ENCODE assay signal across 34 cellular contexts in the genomic region with DNA sequence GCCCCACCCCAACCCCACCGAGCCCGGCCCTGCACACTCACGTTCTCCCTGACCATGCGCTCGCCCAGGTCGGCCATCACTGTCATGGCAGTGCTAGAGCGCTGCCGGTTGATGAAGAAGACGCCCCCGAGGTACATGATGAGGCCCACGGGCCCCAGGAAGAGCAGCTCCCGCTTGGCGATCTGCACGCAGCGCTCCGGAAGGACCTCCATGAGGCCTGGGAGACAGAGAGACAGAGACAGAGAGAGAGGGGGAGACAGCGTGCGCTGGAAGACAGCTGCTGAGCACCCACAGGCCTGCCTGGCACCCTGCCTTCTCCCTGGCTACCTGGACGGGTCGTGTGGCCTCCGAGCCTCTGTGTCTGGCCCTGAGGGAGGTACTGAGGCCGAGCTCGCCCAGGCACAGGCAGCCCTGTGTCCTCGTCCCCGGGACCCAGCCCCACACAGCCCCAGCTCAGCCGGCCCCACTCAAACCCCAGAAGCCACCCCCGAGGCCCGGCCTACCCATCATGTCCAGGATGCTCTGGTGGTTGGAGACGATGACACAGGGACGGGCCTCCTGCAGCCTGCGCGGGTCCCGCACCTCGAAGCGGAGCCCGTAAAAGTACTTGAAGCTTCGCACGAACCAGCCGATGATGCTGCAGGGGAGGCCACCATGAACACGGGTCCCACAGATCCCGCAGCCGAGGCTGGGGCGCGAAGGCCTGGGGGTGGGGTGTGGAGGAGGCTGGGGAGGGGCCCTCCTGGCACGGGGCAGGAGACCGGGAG. TPM values are rescaled to one million over a fixed set of nuclear protein-coding genes. Genes with fewer than 3 reads are reported as not detected.
"Had no signal": no experiment of that assay in that cellular context is flagged by ENCODE, and none has a peak within 500 bp of the region (broad histone marks: within the 10 kb centered on the region; RNA-seq: fewer than 3 reads in every experiment).

No MANE protein-coding gene starts in this region.

- H3K27me3 ChIP-seq: ascending aorta, breast epithelium, cardiac muscle cell, dorsolateral prefrontal cortex, esophagus muscularis mucosa, foreskin keratinocyte, gastrocnemius medialis, heart left ventricle had no signal

- H3K27me3 Mint-ChIP-seq: activated B cell treated with CpG ODN at 0.5 μM for 24 hours; activated CD8-positive, alpha-beta memory T cell treated with anti-CD3 and anti-CD28 coated beads, Interleukin-2, amount 10 ng/mL, durations not matched to agents 7 days and 5 days; activated naive CD4-positive, alpha-beta T cell treated with anti-CD3 and anti-CD28 coated beads, Interleukin-2, amount 10 ng/mL, durations not matched to agents 7 days and 5 days; activated naive CD8-positive, alpha-beta T cell treated with anti-CD3 and anti-CD28 coated beads, Interleukin-2, amount 10 ng/mL, durations not matched to agents 7 days and 5 days; brain; dendritic cell treated with granulocyte-macrophage colony-stimulating factor and Interleukin-4, amounts not matched to agents 40 ng/mL and 50 ng/mL, for 4 days had no signal

- H3K27ac Mint-ChIP-seq: activated B cell treated with CpG ODN at 0.5 μM for 24 hours; activated CD8-positive, alpha-beta memory T cell treated with anti-CD3 and anti-CD28 coated beads, Interleukin-2, amount 10 ng/mL, durations not matched to agents 7 days and 5 days; activated CD8-positive, alpha-beta T cell treated with anti-CD3 and anti-CD28 coated beads, Interleukin-2, amount 10 ng/mL, durations not matched to agents 7 days and 5 days; activated naive CD4-positive, alpha-beta T cell treated with anti-CD3 and anti-CD28 coated beads, Interleukin-2, amount 10 ng/mL, durations not matched to agents 7 days and 5 days; activated naive CD4-positive, alpha-beta T cell treated with anti-CD3 and anti-CD28 coated beads, Interleukin-2, amount 50 U/mL, for 72 hours; activated naive CD8-positive, alpha-beta T cell treated with anti-CD3 and anti-CD28 coated beads, Interleukin-2, amount 10 ng/mL, durations not matched to agents 7 days and 5 days; activated T-helper 1 cell treated with anti-CD3 and anti-CD28 coated beads, Interleukin-12 subunit alpha, Interleukin-12 subunit beta, Interleukin-2, Interleukin-4 antibody, amounts not matched to agents 30 ng/mL and 10 ng/mL and 1 ng/mL, durations not matched to agents 14 hours and 24 hours and 36 hours; activated T-helper 2 cell treated with anti-CD3 and anti-CD28 coated beads, Interferon-gamma antibody, Interleukin-2, Interleukin-4, amounts not matched to agents 10 μg/mL and 5 μg/mL and 100 μg/mL, durations not matched to agents 14 hours and 24 hours and 36 hours; brain; dendritic cell treated with granulocyte-macrophage colony-stimulating factor and Interleukin-4, amounts not matched to agents 40 ng/mL and 50 ng/mL, for 4 days; endodermal cell had no signal

- H3K27ac ChIP-seq: ascending aorta, breast epithelium, cardiac muscle cell, coronary artery, dorsolateral prefrontal cortex, esophagus muscularis mucosa, foreskin keratinocyte, gastrocnemius medialis, heart left ventricle had no signal

- H3K4me1 Mint-ChIP-seq: activated CD8-positive, alpha-beta memory T cell treated with anti-CD3 and anti-CD28 coated beads, Interleukin-2, amount 10 ng/mL, durations not matched to agents 7 days and 5 days; activated naive CD4-positive, alpha-beta T cell treated with anti-CD3 and anti-CD28 coated beads, Interleukin-2, amount 10 ng/mL, durations not matched to agents 7 days and 5 days; activated naive CD8-positive, alpha-beta T cell treated with anti-CD3 and anti-CD28 coated beads, Interleukin-2, amount 10 ng/mL, durations not matched to agents 7 days and 5 days had no signal

- H3K4me3 Mint-ChIP-seq: activated B cell treated with CpG ODN at 0.5 μM for 24 hours; activated CD8-positive, alpha-beta memory T cell treated with anti-CD3 and anti-CD28 coated beads, Interleukin-2, amount 10 ng/mL, durations not matched to agents 7 days and 5 days; activated CD8-positive, alpha-beta T cell treated with anti-CD3 and anti-CD28 coated beads, Interleukin-2, amount 10 ng/mL, durations not matched to agents 7 days and 5 days; activated naive CD4-positive, alpha-beta T cell treated with anti-CD3 and anti-CD28 coated beads, Interleukin-2, amount 10 ng/mL, durations not matched to agents 7 days and 5 days; activated naive CD8-positive, alpha-beta T cell treated with anti-CD3 and anti-CD28 coated beads, Interleukin-2, amount 10 ng/mL, durations not matched to agents 7 days and 5 days; activated T-helper 1 cell treated with anti-CD3 and anti-CD28 coated beads, Interleukin-12 subunit alpha, Interleukin-12 subunit beta, Interleukin-2, Interleukin-4 antibody, amounts not matched to agents 30 ng/mL and 10 ng/mL and 1 ng/mL, durations not matched to agents 14 hours and 24 hours and 36 hours; brain; dendritic cell treated with granulocyte-macrophage colony-stimulating factor and Interleukin-4, amounts not matched to agents 40 ng/mL and 50 ng/mL, for 4 days; endodermal cell had no signal

- DNase-seq: activated B cell treated with CpG ODN at 0.5 μM for 24 hours; activated CD4-positive, alpha-beta T cell treated with anti-CD3 and anti-CD28 coated beads for 48 hours; activated CD4-positive, alpha-beta T cell treated with anti-CD3 and anti-CD28 coated beads, Interleukin-2, amount 50 U/mL, for 1 hour; activated CD4-positive, alpha-beta T cell treated with anti-CD3 and anti-CD28 coated beads, Interleukin-2, amount 50 U/mL, for 48 hours; activated CD8-positive, alpha-beta memory T cell treated with anti-CD3 and anti-CD28 coated beads, Interleukin-2, amount 10 ng/mL, durations not matched to agents 7 days and 5 days; activated CD8-positive, alpha-beta memory T cell treated with anti-CD3 and anti-CD28 coated beads, Interleukin-2, amount 50 U/mL, for 4 hours; activated CD8-positive, alpha-beta T cell treated with anti-CD3 and anti-CD28 coated beads, Interleukin-2, amount 10 ng/mL, durations not matched to agents 7 days and 5 days; activated effector memory CD4-positive, alpha-beta T cell treated with anti-CD3 and anti-CD28 coated beads, Interleukin-2, amount 50 U/mL, for 16 hours; activated naive CD4-positive, alpha-beta T cell treated with anti-CD3 and anti-CD28 coated beads, Interleukin-2, amount 10 ng/mL, durations not matched to agents 7 days and 5 days; activated naive CD8-positive, alpha-beta T cell treated with anti-CD3 and anti-CD28 coated beads, Interleukin-2, amount 10 ng/mL, durations not matched to agents 7 days and 5 days; activated T-cell treated with anti-CD3 and anti-CD28 coated beads, Interleukin-2, amount 50 U/mL, for 1 hour; activated T-cell treated with anti-CD3 and anti-CD28 coated beads, Interleukin-2, amount 50 U/mL, for 48 hours; central memory CD4-positive, alpha-beta T cell; dorsolateral prefrontal cortex; effector memory CD4-positive, alpha-beta T cell; endodermal cell; erythroblast; foreskin keratinocyte; gastrocnemius medialis; glutamatergic neuron; heart left ventricle; T-helper 2 cell had no signal

- H3K36me3 Mint-ChIP-seq: activated CD8-positive, alpha-beta memory T cell treated with anti-CD3 and anti-CD28 coated beads, Interleukin-2, amount 10 ng/mL, durations not matched to agents 7 days and 5 days; activated naive CD4-positive, alpha-beta T cell treated with anti-CD3 and anti-CD28 coated beads, Interleukin-2, amount 10 ng/mL, durations not matched to agents 7 days and 5 days; activated naive CD4-positive, alpha-beta T cell treated with anti-CD3 and anti-CD28 coated beads, Interleukin-2, amount 50 U/mL, for 72 hours; activated naive CD8-positive, alpha-beta T cell treated with anti-CD3 and anti-CD28 coated beads, Interleukin-2, amount 10 ng/mL, durations not matched to agents 7 days and 5 days; brain had no signal

- H3K9me3 ChIP-seq: ascending aorta, breast epithelium, esophagus muscularis mucosa, gastrocnemius medialis, heart left ventricle had no signal

- H3K4me1 ChIP-seq: ascending aorta, breast epithelium, foreskin keratinocyte had no signal

- ATAC-seq: activated CD4-positive, CD25-positive, alpha-beta regulatory T cell treated with anti-CD3 and anti-CD28 coated beads, Interleukin-2, amount 50 U/mL, for 24 hours; activated CD8-positive, alpha-beta memory T cell treated with anti-CD3 and anti-CD28 coated beads, Interleukin-2, amount 10 ng/mL, durations not matched to agents 7 days and 5 days; activated CD8-positive, alpha-beta T cell treated with anti-CD3 and anti-CD28 coated beads, Interleukin-2, amount 10 ng/mL, durations not matched to agents 7 days and 5 days; activated naive CD4-positive, alpha-beta T cell treated with anti-CD3 and anti-CD28 coated beads, Interleukin-2, amount 50 U/mL, for 72 hours; foreskin keratinocyte; gastrocnemius medialis; heart left ventricle had no signal

- H3K9me3 Mint-ChIP-seq: activated B cell treated with CpG ODN at 0.5 μM for 24 hours; activated naive CD4-positive, alpha-beta T cell treated with anti-CD3 and anti-CD28 coated beads, Interleukin-2, amount 10 ng/mL, durations not matched to agents 7 days and 5 days; activated naive CD4-positive, alpha-beta T cell treated with anti-CD3 and anti-CD28 coated beads, Interleukin-2, amount 50 U/mL, for 72 hours; activated naive CD8-positive, alpha-beta T cell treated with anti-CD3 and anti-CD28 coated beads, Interleukin-2, amount 10 ng/mL, durations not matched to agents 7 days and 5 days; activated T-helper 1 cell treated with anti-CD3 and anti-CD28 coated beads, Interleukin-12 subunit alpha, Interleukin-12 subunit beta, Interleukin-2, Interleukin-4 antibody, amounts not matched to agents 30 ng/mL and 10 ng/mL and 1 ng/mL, durations not matched to agents 14 hours and 24 hours and 36 hours; activated T-helper 2 cell treated with anti-CD3 and anti-CD28 coated beads, Interferon-gamma antibody, Interleukin-2, Interleukin-4, amounts not matched to agents 10 μg/mL and 5 μg/mL and 100 μg/mL, durations not matched to agents 14 hours and 24 hours and 36 hours; brain; dendritic cell treated with granulocyte-macrophage colony-stimulating factor and Interleukin-4, amounts not matched to agents 40 ng/mL and 50 ng/mL, for 4 days; endodermal cell had no signal

RNA-seq across cellular contexts. Expression of a gene that starts 14.4 kb away (rescaled TPM):
- total RNA-seq: activated B cell treated with CpG ODN at 0.5 μM for 24 hours had no signal

RNA-seq across cellular contexts. Expression of a gene that starts 35.3 kb away (rescaled TPM):
- total RNA-seq: activated CD8-positive, alpha-beta memory T cell treated with anti-CD3 and anti-CD28 coated beads for 36 hours; activated CD8-positive, alpha-beta memory T cell treated with anti-CD3 and anti-CD28 coated beads, Interleukin-2, amount 10 ng/mL, durations not matched to agents 7 days and 5 days had no signal
